ENCODE assay signal across 8 cellular contexts in genomic region chr6:137866914-137867684, GRCh38. TPM values are rescaled to one million over a fixed set of nuclear protein-coding genes. Genes with fewer than 3 reads are reported as not detected.
DNase-seq lines count a peak whose midpoint lies in the region; ATAC-seq and TF ChIP-seq lines count a peak whose summit lies in the region.

Gene TNFAIP3 (plus strand): TSS chr6:137867259. CDS start chr6:137871228, 3,969 bp downstream.

- peaks cover 17% of the 10 kb centered on the region for H3K4me1 ChIP-seq in CD4-positive, CD25-positive, alpha-beta regulatory T cell (ENCODE audit: control insufficient read depth, insufficient read depth, low read length, poor library complexity, severe bottlenecking)
- H3K4me1 ChIP-seq in lower lobe of right lung, result peaks cover 47% of the 10 kb centered on the region

- TF ChIP-seq CTCF in dorsolateral prefrontal cortex (IDR thresholded peaks at IDR 0.05 in 54 of 56, conservative IDR thresholded peaks at IDR 0.05 in 2 of 56; ENCODE audit: low read depth in 1 of 56, partially characterized antibody in 56 of 56) (peak; percentile 29 to 96 (median 79)), lower lobe of right lung (IDR thresholded peaks at IDR 0.05) (peak; percentile 68)

- H3K27me3 ChIP-seq in CD4-positive, CD25-positive, alpha-beta regulatory T cell (ENCODE audit: control insufficient read depth, insufficient read depth, low read length), result no peaks in the 10 kb centered on the region
- peaks cover 0 to 9% (median 0%) of the 10 kb centered on the region in 45 donors for H3K27me3 ChIP-seq in dorsolateral prefrontal cortex
- H3K27me3 ChIP-seq in lower lobe of right lung (ENCODE audit: low read depth), result no peaks in the 10 kb centered on the region

- peaks cover 5% of the 10 kb centered on the region for H3K27me3 Mint-ChIP-seq in CD4-positive, CD25-positive, alpha-beta regulatory T cell

- H3K36me3 Mint-ChIP-seq in CD4-positive, CD25-positive, alpha-beta regulatory T cell, result peaks cover 29% of the 10 kb centered on the region

- peaks cover 0 to 3% (median 0%) of the 10 kb centered on the region in 7 donors for H3K9me3 Mint-ChIP-seq in CD4-positive, CD25-positive, alpha-beta regulatory T cell

- H3K27ac Mint-ChIP-seq in CD4-positive, CD25-positive, alpha-beta regulatory T cell, result peak within 1 kb of the TSS; percentile 98 to 99 (median 99)

- H3K4me3 Mint-ChIP-seq in CD4-positive, CD25-positive, alpha-beta regulatory T cell, result peak within 1 kb of the TSS; percentile 92 to 98 (median 96)

- H3K4me1 Mint-ChIP-seq in CD4-positive, CD25-positive, alpha-beta regulatory T cell, result peaks cover 17 to 57% (median 47%) of the 10 kb centered on the region in 4 donors

- intact Hi-C loops in dorsolateral prefrontal cortex (cut with DNase I), result loop anchor here (1.0 to 5.0 kb wide), 3 partner anchors 65 to 160 kb away; no protein-coding TSS in a partner anchor
- intact Hi-C loops in lower lobe of right lung (cut with DNase I), result loop anchor here (10.0 kb wide), 1 partner anchor 152 kb away; no protein-coding TSS in a partner anchor

- peak within 1 kb of the TSS; percentile 97 for H3K27ac ChIP-seq in CD4-positive, CD25-positive, alpha-beta regulatory T cell (ENCODE audit: insufficient read depth, low read length, poor library complexity, severe bottlenecking)
- H3K27ac ChIP-seq in dorsolateral prefrontal cortex (peak within 1 kb of the TSS in 51 of 59 donors; percentile 9 to 90 (median 73)), lower lobe of right lung (peak within 1 kb of the TSS; percentile 97)

- peaks cover 23% of the 10 kb centered on the region for H3K36me3 ChIP-seq in CD4-positive, CD25-positive, alpha-beta regulatory T cell (ENCODE audit: control insufficient read depth, insufficient read depth, low read length)
- H3K36me3 ChIP-seq in lower lobe of right lung, result peaks cover 8% of the 10 kb centered on the region

- no peaks in the 10 kb centered on the region for H3K9me3 ChIP-seq in CD4-positive, CD25-positive, alpha-beta regulatory T cell (ENCODE audit: control insufficient read depth in 2 of 2, low read length in 2 of 2)
- H3K9me3 ChIP-seq in lower lobe of right lung, result no peaks in the 10 kb centered on the region

- peak; percentile 85 to 87 for ATAC-seq in CD4-positive, CD25-positive, alpha-beta regulatory T cell (ENCODE audit: low read depth in 2 of 2)
- ATAC-seq in GM19328 (IDR thresholded peaks at IDR 0.05; ENCODE audit: unreplicated experiment) (peak; percentile 65), HG03469 (IDR thresholded peaks at IDR 0.05; ENCODE audit: unreplicated experiment) (peak; percentile 58), lower lobe of right lung (peak; percentile 92 to 97)

- DNase-seq in CD4-positive, CD25-positive, alpha-beta regulatory T cell, result peak; percentile 94 to 96 (median 95)
- DNase-seq in NCI-H748 (lab: John Stamatoyannopoulos, UW; ENCODE audit: unreplicated experiment) (peak; percentile 88), dorsolateral prefrontal cortex (peak; percentile 40 to 86 (median 74)), lower lobe of right lung (peak; percentile 96)
- peak; percentile 96 to 97 for DNase-seq in activated CD4-positive, alpha-beta T cell treated with anti-CD3 and anti-CD28 coated beads, Interleukin-2, amount 50 U/mL, for 48 hours
- DNase-seq in stimulated activated CD4-positive, alpha-beta T cell treated with anti-CD3 and anti-CD28 coated beads, TNF-alpha, amount 100 ng/mL, for 1 hour (ENCODE audit: low read depth in 3 of 3, low spot score in 1 of 3), result peak; percentile 92 to 93 (median 92)

- H3K4me3 ChIP-seq in CD4-positive, CD25-positive, alpha-beta regulatory T cell (ENCODE audit: low read depth, low read length), result peak within 1 kb of the TSS; percentile 99
- H3K4me3 ChIP-seq in dorsolateral prefrontal cortex (peak within 1 kb of the TSS; percentile 58 to 95 (median 86)), lower lobe of right lung (peak within 1 kb of the TSS; percentile 92)

RNA-seq across cellular contexts. Expression of gene TNFAIP3, which starts in this region (rescaled TPM):
- total RNA-seq in CD4-positive, CD25-positive, alpha-beta regulatory T cell, result 3,783 TPM
- 100 to 1,000 TPM in 2 of 4 donors, 10 to 100 TPM in 2; 70.5 to 103 (median 86.4) TPM for polyA plus RNA-seq in CD4-positive, CD25-positive, alpha-beta regulatory T cell
- total RNA-seq in dorsolateral prefrontal cortex, result 10 to 100 TPM in 13 of 120 experiments, 1 to 10 TPM in 107; 1.6 to 33.7 (median 5.7) TPM
- 44.6 TPM for total RNA-seq in lower lobe of right lung

Comparison
In these comparisons a context has a peak if more than half of its experiments do, and no peak if none do; other contexts are left out.
1. Peak in every context shown above with its lines: DNase-seq, ATAC-seq, H3K4me3 ChIP-seq and H3K27ac ChIP-seq.
2. RNA of gene TNFAIP3 (total RNA-seq): 3,783 TPM in CD4-positive, CD25-positive, alpha-beta regulatory T cell (single experiment); 44.6 TPM in lower lobe of right lung (single experiment) and 1.6 to 33.7 TPM in dorsolateral prefrontal cortex; every median in the first group is over 10 times any median in the second.